Comparison of ENCODE assay signal across 15 cellular contexts in the genomic region with DNA sequence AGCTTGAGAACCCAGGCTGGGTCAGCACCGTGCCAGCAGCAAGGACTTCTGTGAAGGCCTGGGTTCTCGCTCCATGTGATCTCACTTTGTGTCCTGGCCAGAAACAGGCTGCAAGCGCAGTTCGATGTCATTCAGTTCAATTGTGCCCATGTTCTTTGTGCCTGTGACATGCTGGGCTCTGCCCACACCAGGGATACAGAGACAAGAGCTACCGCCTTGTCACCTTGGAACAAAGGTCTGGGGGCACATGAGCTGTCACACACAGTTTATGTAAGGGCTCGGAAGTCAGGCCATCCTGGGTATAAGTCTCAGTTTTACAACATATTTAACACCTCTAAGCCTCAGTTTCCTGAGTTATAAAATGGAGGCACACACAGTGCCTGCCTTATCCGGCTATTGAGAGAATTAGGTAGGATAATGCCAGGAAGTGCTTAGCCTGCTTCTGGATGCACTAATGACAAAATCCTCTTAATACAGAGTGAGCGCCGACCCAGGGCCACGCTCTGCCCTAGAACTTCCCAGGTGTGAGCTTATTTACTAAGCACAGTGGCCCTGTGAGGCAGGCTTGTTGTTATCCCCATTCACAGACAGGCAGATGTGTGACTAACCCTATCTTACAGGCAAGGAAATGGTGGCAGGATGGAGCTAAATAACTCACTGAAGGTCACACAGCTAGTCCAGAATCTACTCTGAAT. TPM values are rescaled to one million over a fixed set of nuclear protein-coding genes. Genes with fewer than 3 reads are reported as not detected.
DNase-seq lines count a peak whose midpoint lies in the region; ATAC-seq and TF ChIP-seq lines count a peak whose summit lies in the region.
"Had no signal": no experiment of that assay in that cellular context is flagged by ENCODE, and none has a peak within 500 bp of the region (broad histone marks: within the 10 kb centered on the region; RNA-seq: fewer than 3 reads in every experiment).

No MANE protein-coding gene starts in this region.

- 76 to 85% (median 79%) methylated on average over 10 of the region's 10 CpGs for WGBS in heart left ventricle, 4 donors

- H3K4me1 ChIP-seq in heart left ventricle = peaks cover 4 to 58% (median 25%) of the 10 kb centered on the region in 12 donors
- peaks cover 0 to 40% of the 10 kb centered on the region in 2 donors for H3K4me1 ChIP-seq in right atrium auricular region
- peaks cover 61% of the 10 kb centered on the region for H3K4me1 ChIP-seq in lower lobe of right lung

- H3K9me3 Mint-ChIP-seq in T-helper 2 cell treated with Interferon-gamma antibody and Interleukin-4, amounts not matched to agents 5 μg/mL and 100 μg/mL, for 36 hours = no peaks in the 10 kb centered on the region
- H3K9me3 Mint-ChIP-seq: IgD-negative memory B cell; naive thymus-derived CD8-positive, alpha-beta T cell had no signal

- no peaks in the 10 kb centered on the region for H3K4me1 Mint-ChIP-seq in T-helper 2 cell treated with Interferon-gamma antibody and Interleukin-4, amounts not matched to agents 5 μg/mL and 100 μg/mL, for 36 hours (ENCODE audit: low read depth)

- no peak for TF ChIP-seq CTCF in heart left ventricle (IDR thresholded peaks at IDR 0.05)
- no peak for TF ChIP-seq CTCF in right atrium auricular region (IDR thresholded peaks at IDR 0.05)
- TF ChIP-seq CTCF in lower lobe of right lung (IDR thresholded peaks at IDR 0.05) = no peak

- H3K27me3 ChIP-seq in heart left ventricle (no peaks in the 10 kb centered on the region), right atrium auricular region (no peaks in the 10 kb centered on the region), lower lobe of right lung (ENCODE audit: low read depth) (no peaks in the 10 kb centered on the region)

- no peak overlapping the region for H3K4me3 Mint-ChIP-seq in T-helper 2 cell treated with Interferon-gamma antibody and Interleukin-4, amounts not matched to agents 5 μg/mL and 100 μg/mL, for 36 hours
- H3K4me3 Mint-ChIP-seq: IgD-negative memory B cell; naive thymus-derived CD8-positive, alpha-beta T cell had no signal

- no peak overlapping the region for H3K27ac Mint-ChIP-seq in T-helper 2 cell treated with Interferon-gamma antibody and Interleukin-4, amounts not matched to agents 5 μg/mL and 100 μg/mL, for 36 hours

- peaks cover 0 to 8% (median 0%) of the 10 kb centered on the region in 9 donors for H3K36me3 ChIP-seq in heart left ventricle
- H3K36me3 ChIP-seq in right atrium auricular region = no peaks in the 10 kb centered on the region
- peaks cover 4% of the 10 kb centered on the region for H3K36me3 ChIP-seq in lower lobe of right lung

- intact Hi-C loops in heart left ventricle (cut with DNase I) = no loop called here
- intact Hi-C loops in lower lobe of right lung (cut with DNase I) = no loop called here
- intact Hi-C loops in left colon (cut with DNase I, micrococcal nuclease) = no loop called here

- DNase-seq in heart left ventricle (no peak), right atrium auricular region (ENCODE audit: low spot score) (no peak), dermis microvascular lymphatic vessel endothelial cell (ENCODE audit: low read depth in 2 of 2) (peak; percentile 54 to 75), lower lobe of right lung (no peak), left colon (no peak), NCI-H2081 treated with DMSO at 0.1 percent for 48 hours (lab: John Stamatoyannopoulos, UW) (no peak)
- DNase-seq in T-helper 2 cell treated with Interferon-gamma antibody and Interleukin-4, amounts not matched to agents 5 μg/mL and 100 μg/mL, for 36 hours (ENCODE audit: low spot score) = no peak
- DNase-seq: activated naive CD4-positive, alpha-beta T cell treated with Interleukin-2 at 50 U/mL for 16 hours; kidney glomerular epithelial cell; naive thymus-derived CD8-positive, alpha-beta T cell; NCI-H1105; NCI-H226 had no signal

- H3K27me3 Mint-ChIP-seq in T-helper 2 cell treated with Interferon-gamma antibody and Interleukin-4, amounts not matched to agents 5 μg/mL and 100 μg/mL, for 36 hours (ENCODE audit: low read depth) = no peaks in the 10 kb centered on the region
- H3K27me3 Mint-ChIP-seq: IgD-negative memory B cell; naive thymus-derived CD8-positive, alpha-beta T cell had no signal

- H3K36me3 Mint-ChIP-seq in T-helper 2 cell treated with Interferon-gamma antibody and Interleukin-4, amounts not matched to agents 5 μg/mL and 100 μg/mL, for 36 hours (ENCODE audit: low read depth) = no peaks in the 10 kb centered on the region

- H3K27ac ChIP-seq in heart left ventricle = peak overlapping the region in 7 of 12 donors; percentile 7 to 58 (median 33)
- peak overlapping the region in 1 of 2 donors; percentile 35 for H3K27ac ChIP-seq in right atrium auricular region
- peak overlapping the region; percentile 10 for H3K27ac ChIP-seq in lower lobe of right lung
- peak overlapping the region; percentile 78 for H3K27ac ChIP-seq in temporal lobe (ENCODE audit: low read depth, low read length)

- no peak for TF ChIP-seq POLR2A in heart left ventricle (IDR thresholded peaks at IDR 0.05)

- ATAC-seq in heart left ventricle (peak in 1 of 4 donors; percentile 17), lower lobe of right lung (peak in 1 of 2 donors; percentile 18), left colon (no peak)
- ATAC-seq: naive thymus-derived CD8-positive, alpha-beta T cell; SK-N-SH treated with all-trans-retinoic acid at 6 μM for 48 hours had no signal

- H3K4me3 ChIP-seq in heart left ventricle = no peak overlapping the region
- no peak overlapping the region for H3K4me3 ChIP-seq in right atrium auricular region
- H3K4me3 ChIP-seq in lower lobe of right lung = no peak overlapping the region

- H3K9me3 ChIP-seq in heart left ventricle (no peaks in the 10 kb centered on the region), right atrium auricular region (no peaks in the 10 kb centered on the region), lower lobe of right lung (no peaks in the 10 kb centered on the region)

RNA-seq across cellular contexts. Expression of a gene that starts 50.4 kb away (rescaled TPM):
- 10 to 100 TPM; 24.8 to 42.8 (median 32.9) TPM for total RNA-seq in heart left ventricle
- 10 to 100 TPM; 14.4 to 17.7 TPM for polyA plus RNA-seq in heart left ventricle
- total RNA-seq in right atrium auricular region = 10 to 100 TPM; 15.8 to 19.4 TPM
- total RNA-seq in dermis microvascular lymphatic vessel endothelial cell = 11.3 and 12.6 TPM in 2 replicates
- 80.6 TPM for total RNA-seq in lower lobe of right lung
- 6.1 TPM for total RNA-seq in temporal lobe
- 10 to 100 TPM; 35.0 to 42.6 TPM for total RNA-seq in left colon

Comparison
In these comparisons a context has a peak if more than half of its experiments do, and no peak if none do; other contexts are left out.
1. DNase-seq: peak in dermis microvascular lymphatic vessel endothelial cell (2 of 2); none in heart left ventricle (0 of 5), right atrium auricular region (single experiment), lower lobe of right lung (single experiment), left colon (0 of 2), T-helper 2 cell treated with Interferon-gamma antibody and Interleukin-4, amounts not matched to agents 5 μg/mL and 100 μg/mL, for 36 hours (single experiment) and NCI-H2081 treated with DMSO at 0.1 percent for 48 hours (single experiment).